1 cellular context compared by ENCODE assay signal in the genomic region with DNA sequence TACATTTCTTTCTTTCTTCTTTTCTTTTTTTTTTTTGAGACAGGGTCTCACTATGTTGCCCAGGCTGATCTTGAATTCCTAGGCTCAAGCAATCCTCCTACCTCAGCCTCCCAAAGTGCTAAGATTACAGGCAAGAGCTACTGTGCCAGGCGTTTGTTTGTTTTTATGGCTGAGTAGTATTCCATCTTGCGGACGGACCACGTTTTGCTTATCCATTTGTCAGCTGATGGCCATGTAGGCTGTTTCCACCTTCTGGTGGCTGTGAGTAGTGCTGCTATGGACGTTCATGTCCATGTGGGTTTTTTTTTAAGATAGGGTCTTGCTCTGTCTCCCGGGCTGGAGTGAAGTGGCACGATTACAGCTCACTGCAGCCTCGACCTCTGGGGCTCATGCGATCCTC.
TF ChIP-seq lines count a peak whose summit lies in the region.

No MANE protein-coding gene starts in this region.

TF ChIP-seq in endothelial cell of umbilical vein, 7 proteins besides CTCF, POLR2A, EP300 and RAD21:
- TF ChIP-seq FOS (IDR thresholded peaks at IDR 0.05; ENCODE audit: borderline replicate concordance, insufficient read depth, low read length) (no peak), GATA2 (IDR thresholded peaks at IDR 0.05; ENCODE audit: insufficient read depth, insufficient read length, low read depth, low read length) (no peak), JUN (IDR thresholded peaks at IDR 0.05; ENCODE audit: borderline replicate concordance, insufficient read depth, insufficient read length, low read depth) (no peak), MYC (IDR thresholded peaks at IDR 0.05; ENCODE audit: low read depth, low read length) (no peak), POLR2AphosphoS5 (IDR thresholded peaks at IDR 0.05; ENCODE audit: insufficient read depth, low read depth, low read length) (no peak), EZH2 (IDR thresholded peaks at IDR 0.05; ENCODE audit: borderline replicate concordance, low read depth, low read length, severe bottlenecking) (no peak)
- TF ChIP-seq, protein P1, sequence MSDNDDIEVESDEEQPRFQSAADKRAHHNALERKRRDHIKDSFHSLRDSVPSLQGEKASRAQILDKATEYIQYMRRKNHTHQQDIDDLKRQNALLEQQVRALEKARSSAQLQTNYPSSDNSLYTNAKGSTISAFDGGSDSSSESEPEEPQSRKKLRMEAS (IDR thresholded peaks at IDR 0.05; ENCODE audit: insufficient read depth, insufficient read length): no peak
